ENCODE assay signal across 8 cellular contexts in the genomic region with DNA sequence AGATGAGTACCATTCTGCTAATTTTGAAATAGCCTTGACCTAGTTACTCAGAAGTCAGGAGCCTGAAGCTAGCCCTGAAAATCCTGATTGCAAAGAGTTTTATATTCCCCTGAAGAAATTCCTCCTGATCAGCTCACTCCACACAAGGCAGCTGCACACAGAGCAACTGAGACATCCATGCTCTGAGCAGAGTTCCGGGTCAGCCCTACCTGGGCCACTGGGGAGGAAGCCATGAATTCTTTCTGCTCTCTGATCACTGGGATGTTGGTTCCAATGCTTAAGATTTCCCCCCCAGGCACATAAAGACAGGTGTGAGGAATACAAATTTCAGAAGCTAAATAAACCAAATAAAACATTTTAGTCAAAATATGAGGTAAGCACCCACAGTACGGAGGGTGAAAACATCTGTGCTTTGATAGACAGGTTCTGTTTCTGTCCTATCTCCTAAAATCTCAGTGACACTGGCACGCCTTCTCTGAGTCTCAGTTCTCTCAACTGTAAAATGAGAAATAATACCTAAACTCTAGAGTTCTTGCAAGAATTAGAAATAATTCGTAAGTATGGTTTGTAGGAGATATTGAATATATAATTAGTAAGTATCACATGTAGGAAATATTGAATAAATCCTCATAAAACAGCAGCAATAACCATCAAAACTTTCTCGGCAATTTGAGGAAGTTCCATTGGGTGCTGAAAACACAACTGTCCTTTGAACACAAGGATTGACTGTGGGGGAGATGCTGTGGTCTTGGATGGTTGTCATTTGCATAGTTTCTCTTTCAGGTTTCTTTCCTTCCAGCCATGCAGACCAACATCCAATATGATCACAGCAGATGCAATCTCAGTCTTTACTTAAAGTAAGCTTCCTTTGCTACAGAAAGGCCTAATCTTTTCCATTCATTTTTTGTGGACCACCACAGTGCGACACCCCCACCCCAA.
A peak's percentile ranks its signal among the peaks of the same experiment; 100 is the strongest.
DNase-seq lines count a peak whose midpoint lies in the region; ATAC-seq, FAIRE-seq and TF ChIP-seq lines count a peak whose summit lies in the region.

No MANE protein-coding gene starts in this region.

- TF ChIP-seq CTCF in Panc1 (IDR thresholded peaks at IDR 0.05), result no peak

- FAIRE-seq in GM12892 (lab: Jason Lieb, UNC), result peak; percentile 92

- peak overlapping the region; percentile 82 for H3K27ac ChIP-seq in Panc1 (ENCODE audit: low read length)

- H3K4me1 ChIP-seq in Panc1 (ENCODE audit: control insufficient read depth, insufficient read depth, low read length), result peaks cover 18% of the 10 kb centered on the region

- in situ Hi-C loops in Panc1 (cut with HindIII; ENCODE audit: low pct_unique_long_range_greater_than_20kb, low sequenced_read_pairs), result no loop called here

- ATAC-seq in GM21367 (IDR thresholded peaks at IDR 0.05; ENCODE audit: unreplicated experiment) (peak; percentile 96), HG03095 (IDR thresholded peaks at IDR 0.05; ENCODE audit: unreplicated experiment) (peak; percentile 97), Panc1 (no peak)

- BruUV-seq in Panc1 (replicated peaks; lab: Mats Ljungman, UMichigan), result no TSS peak

- no peaks in the 10 kb centered on the region for H3K36me3 ChIP-seq in Panc1 (ENCODE audit: control insufficient read depth, insufficient read depth, low read length)

- POLR2A ChIA-PET in Panc1 (lab: Charles Lee), result interaction anchor here (0.6 kb wide), 1 partner anchor 9 kb away, joined by 5 read pairs; no protein-coding TSS in a partner anchor

- H3K27me3 ChIP-seq in Panc1 (ENCODE audit: control insufficient read depth, insufficient read depth, low read length), result no peaks in the 10 kb centered on the region

- TF ChIP-seq POLR2A in GM12892 (IDR thresholded peaks at IDR 0.05; ENCODE audit: low read depth, low read length), result no peak

- DNase-seq in GM12892 (ENCODE audit: insufficient read length) (peak; percentile 42), Panc1 (ENCODE audit: low read depth, low spot score) (no peak), SHP77 (lab: John Stamatoyannopoulos, UW) (no peak), NK-92 (lab: John Stamatoyannopoulos, UW; ENCODE audit: unreplicated experiment) (no peak), SIG-M5 treated with dmso at 0.1 percent for 504 hours (lab: John Stamatoyannopoulos, UW; ENCODE audit: unreplicated experiment) (no peak), LoVo (ENCODE audit: low spot score) (no peak)

- intact Hi-C loops in Panc1 (cut with micrococcal nuclease; ENCODE audit: unreplicated experiment), result no loop called here

- CTCF ChIA-PET in Panc1 (lab: Charles Lee), result no interaction called here

- H3K4me3 ChIP-seq in Panc1 (ENCODE audit: low read depth in 2 of 2, low read length in 2 of 2), result no peak overlapping the region

- no peaks in the 10 kb centered on the region for H3K9me3 ChIP-seq in Panc1 (ENCODE audit: control insufficient read depth, insufficient read depth, low read depth, low read length)
